9 cellular contexts compared by ENCODE assay signal in the genomic region with DNA sequence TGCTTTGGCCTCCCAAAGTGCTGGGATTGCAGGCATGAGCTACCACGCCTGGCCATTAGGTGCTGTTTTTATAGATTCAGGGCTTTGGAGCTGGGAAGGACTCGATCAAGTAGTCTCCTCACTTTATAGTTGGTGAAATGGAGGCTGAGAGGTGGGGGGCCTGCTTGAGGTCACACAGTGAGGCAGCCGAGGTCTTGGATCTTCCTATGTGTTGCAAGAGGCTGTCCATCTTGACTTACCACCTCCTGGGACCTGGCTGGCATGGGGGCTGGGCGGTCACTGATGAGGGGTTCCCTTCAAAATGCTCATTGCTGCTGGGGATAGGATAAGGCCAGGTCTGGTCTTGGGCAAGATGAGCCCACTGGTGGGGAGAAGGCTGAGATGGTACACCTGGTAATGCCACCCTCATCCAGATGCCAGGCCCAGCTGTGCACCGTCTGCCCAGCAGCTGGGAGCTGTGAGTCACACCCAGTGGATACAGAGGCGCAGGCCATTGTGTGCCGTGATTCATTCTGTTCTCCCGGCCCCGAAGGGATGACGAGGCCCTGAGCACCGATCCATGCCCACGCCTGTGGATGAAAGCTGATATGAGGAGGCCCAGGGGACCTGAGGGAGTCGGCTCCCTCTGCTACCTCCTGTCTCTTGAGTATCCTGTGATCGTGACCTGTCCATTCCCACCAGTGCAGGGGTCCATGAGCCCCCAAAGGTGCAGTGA. TPM values are rescaled to one million over a fixed set of nuclear protein-coding genes. Genes with fewer than 3 reads are reported as not detected.
DNase-seq lines count a peak whose midpoint lies in the region; ATAC-seq and TF ChIP-seq lines count a peak whose summit lies in the region.
"Had no signal": no experiment of that assay in that cellular context is flagged by ENCODE, and none has a peak within 500 bp of the region (broad histone marks: within the 10 kb centered on the region; RNA-seq: fewer than 3 reads in every experiment).

No MANE protein-coding gene starts in this region.

- H3K4me3 Mint-ChIP-seq in progenitor cell of endocrine pancreas (ENCODE audit: low read depth), result peak overlapping the region; percentile 12
- no peak overlapping the region for H3K4me3 Mint-ChIP-seq in activated CD4-positive, alpha-beta T cell treated with anti-CD3 and anti-CD28 coated beads, Interleukin-2, amount 10 ng/mL, durations not matched to agents 24 days and 14 days
- no peak overlapping the region for H3K4me3 Mint-ChIP-seq in activated CD4-positive, alpha-beta T cell treated with anti-CD3 and anti-CD28 coated beads for 36 hours
- H3K4me3 Mint-ChIP-seq: central memory CD8-positive, alpha-beta T cell had no signal

- intact Hi-C loops in activated CD4-positive, alpha-beta T cell treated with anti-CD3 and anti-CD28 coated beads, Interleukin-2, amount 10 ng/mL, durations not matched to agents 24 days and 14 days (cut with micrococcal nuclease), result no loop called here
- intact Hi-C loops in activated CD4-positive, alpha-beta T cell treated with anti-CD3 and anti-CD28 coated beads for 36 hours (cut with DNase I, micrococcal nuclease), result no loop called here

- CTCF ChIA-PET in activated CD4-positive, alpha-beta T cell treated with anti-CD3 and anti-CD28 coated beads for 36 hours (lab: Charles Lee), result no interaction called here

- H3K4me1 Mint-ChIP-seq in progenitor cell of endocrine pancreas (ENCODE audit: low read depth), result peaks cover 52% of the 10 kb centered on the region
- no peaks in the 10 kb centered on the region for H3K4me1 Mint-ChIP-seq in activated CD4-positive, alpha-beta T cell treated with anti-CD3 and anti-CD28 coated beads, Interleukin-2, amount 10 ng/mL, durations not matched to agents 24 days and 14 days
- no peaks in the 10 kb centered on the region for H3K4me1 Mint-ChIP-seq in activated CD4-positive, alpha-beta T cell treated with anti-CD3 and anti-CD28 coated beads for 36 hours
- H3K4me1 Mint-ChIP-seq: central memory CD8-positive, alpha-beta T cell had no signal

- DNase-seq in DMS 273 treated with DMSO at 0.1 percent for 48 hours (lab: John Stamatoyannopoulos, UW) (peak; percentile 49), SK-MEL-5 (ENCODE audit: low read depth, low spot score) (peak; percentile 41), globus pallidus (ENCODE audit: low spot score) (peak; percentile 78), progenitor cell of endocrine pancreas (ENCODE audit: low spot score, unreplicated experiment) (no peak), middle frontal gyrus (ENCODE audit: extremely low spot score, low spot score) (no peak)
- no peak for DNase-seq in activated CD4-positive, alpha-beta T cell treated with anti-CD3 and anti-CD28 coated beads, Interleukin-2, amount 10 ng/mL, durations not matched to agents 24 days and 14 days
- DNase-seq in activated CD4-positive, alpha-beta T cell treated with anti-CD3 and anti-CD28 coated beads for 36 hours, result no peak

- POLR2A ChIA-PET in activated CD4-positive, alpha-beta T cell treated with anti-CD3 and anti-CD28 coated beads for 36 hours (lab: Charles Lee), result no interaction called here

- ATAC-seq in activated CD4-positive, alpha-beta T cell treated with anti-CD3 and anti-CD28 coated beads for 36 hours, result no peak
- no peak for ATAC-seq in HG03521 (IDR thresholded peaks at IDR 0.05; ENCODE audit: unreplicated experiment)

- in situ Hi-C loops in SK-MEL-5 (cut with HindIII; ENCODE audit: low pct_unique_long_range_greater_than_20kb, low sequenced_read_pairs), result no loop called here

- H3K9me3 Mint-ChIP-seq in progenitor cell of endocrine pancreas (ENCODE audit: low read depth), result no peaks in the 10 kb centered on the region
- no peaks in the 10 kb centered on the region for H3K9me3 Mint-ChIP-seq in activated CD4-positive, alpha-beta T cell treated with anti-CD3 and anti-CD28 coated beads, Interleukin-2, amount 10 ng/mL, durations not matched to agents 24 days and 14 days
- H3K9me3 Mint-ChIP-seq in activated CD4-positive, alpha-beta T cell treated with anti-CD3 and anti-CD28 coated beads for 36 hours (ENCODE audit: low read depth), result no peaks in the 10 kb centered on the region
- H3K9me3 Mint-ChIP-seq: central memory CD8-positive, alpha-beta T cell had no signal

- no peaks in the 10 kb centered on the region for H3K27me3 Mint-ChIP-seq in progenitor cell of endocrine pancreas
- peaks cover 3% of the 10 kb centered on the region for H3K27me3 Mint-ChIP-seq in activated CD4-positive, alpha-beta T cell treated with anti-CD3 and anti-CD28 coated beads, Interleukin-2, amount 10 ng/mL, durations not matched to agents 24 days and 14 days
- no peaks in the 10 kb centered on the region for H3K27me3 Mint-ChIP-seq in activated CD4-positive, alpha-beta T cell treated with anti-CD3 and anti-CD28 coated beads for 36 hours

- peaks cover 4% of the 10 kb centered on the region for H3K36me3 Mint-ChIP-seq in progenitor cell of endocrine pancreas (ENCODE audit: insufficient read depth)
- no peaks in the 10 kb centered on the region for H3K36me3 Mint-ChIP-seq in activated CD4-positive, alpha-beta T cell treated with anti-CD3 and anti-CD28 coated beads, Interleukin-2, amount 10 ng/mL, durations not matched to agents 24 days and 14 days (ENCODE audit: low read depth)
- no peaks in the 10 kb centered on the region for H3K36me3 Mint-ChIP-seq in activated CD4-positive, alpha-beta T cell treated with anti-CD3 and anti-CD28 coated beads for 36 hours (ENCODE audit: low read depth)

- no peak for TF ChIP-seq CTCF in progenitor cell of endocrine pancreas (IDR thresholded peaks at IDR 0.05; ENCODE audit: unreplicated experiment)

- H3K27ac Mint-ChIP-seq in progenitor cell of endocrine pancreas, result peak overlapping the region; percentile 93
- no peak overlapping the region for H3K27ac Mint-ChIP-seq in activated CD4-positive, alpha-beta T cell treated with anti-CD3 and anti-CD28 coated beads, Interleukin-2, amount 10 ng/mL, durations not matched to agents 24 days and 14 days
- no peak overlapping the region for H3K27ac Mint-ChIP-seq in activated CD4-positive, alpha-beta T cell treated with anti-CD3 and anti-CD28 coated beads for 36 hours

RNA-seq across cellular contexts. Expression of gene NDST1, which starts 10.5 kb away (rescaled TPM):
- total RNA-seq in SK-MEL-5 (2014; rRNA removed; shearing (Covaris generic)), result 9.6 and 10.9 TPM in 2 replicates
- polyA plus RNA-seq in SK-MEL-5 (2015; cell fraction: cytosol; rRNA removed), result 25.3 and 39.3 TPM in 2 replicates
- 16.7 and 33.0 TPM in 2 replicates for polyA plus RNA-seq in SK-MEL-5 (2015; cell fraction: nucleus; rRNA removed)
- total RNA-seq in progenitor cell of endocrine pancreas, result 154 and 169 TPM in 2 replicates
- total RNA-seq in activated CD4-positive, alpha-beta T cell treated with anti-CD3 and anti-CD28 coated beads, Interleukin-2, amount 10 ng/mL, durations not matched to agents 24 days and 14 days, result 2.8 and 3.9 TPM in 2 replicates
- total RNA-seq in activated CD4-positive, alpha-beta T cell treated with anti-CD3 and anti-CD28 coated beads for 36 hours, result 1 to 10 TPM; 5.1 to 5.5 TPM

RNA-seq across cellular contexts. Expression of gene RPS14, which starts 47.9 kb away (rescaled TPM):
- 2,665 and 2,807 TPM in 2 replicates for total RNA-seq in SK-MEL-5 (2014; rRNA removed; shearing (Covaris generic))
- 2,027 and 2,592 TPM in 2 replicates for polyA plus RNA-seq in SK-MEL-5 (2015; cell fraction: cytosol; rRNA removed)
- polyA plus RNA-seq in SK-MEL-5 (2015; cell fraction: nucleus; rRNA removed), result 301 and 412 TPM in 2 replicates
- total RNA-seq in progenitor cell of endocrine pancreas, result 1,941 and 2,072 TPM in 2 replicates
- 2,567 and 2,587 TPM in 2 replicates for total RNA-seq in activated CD4-positive, alpha-beta T cell treated with anti-CD3 and anti-CD28 coated beads, Interleukin-2, amount 10 ng/mL, durations not matched to agents 24 days and 14 days
- total RNA-seq in activated CD4-positive, alpha-beta T cell treated with anti-CD3 and anti-CD28 coated beads for 36 hours, result 1,000 to 10,000 TPM; 2,270 to 3,312 TPM

Comparison
In these comparisons a context has a peak if more than half of its experiments do, and no peak if none do; other contexts are left out.
1. DNase-seq: peak in DMS 273 treated with DMSO at 0.1 percent for 48 hours (single experiment), SK-MEL-5 (single experiment) and globus pallidus (single experiment); none in progenitor cell of endocrine pancreas (single experiment), activated CD4-positive, alpha-beta T cell treated with anti-CD3 and anti-CD28 coated beads, Interleukin-2, amount 10 ng/mL, durations not matched to agents 24 days and 14 days (single experiment), activated CD4-positive, alpha-beta T cell treated with anti-CD3 and anti-CD28 coated beads for 36 hours (single experiment) and middle frontal gyrus (single experiment).
2. RNA of gene NDST1, which starts 10.5 kb away (total RNA-seq): 154 to 169 TPM in progenitor cell of endocrine pancreas; 9.6 to 10.9 TPM in SK-MEL-5, 5.1 to 5.5 TPM in activated CD4-positive, alpha-beta T cell treated with anti-CD3 and anti-CD28 coated beads for 36 hours and 2.8 to 3.9 TPM in activated CD4-positive, alpha-beta T cell treated with anti-CD3 and anti-CD28 coated beads, Interleukin-2, amount 10 ng/mL, durations not matched to agents 24 days and 14 days; every median in the first group is over 10 times any median in the second.